ENCODE assay signal across 8 cellular contexts in the genomic region with DNA sequence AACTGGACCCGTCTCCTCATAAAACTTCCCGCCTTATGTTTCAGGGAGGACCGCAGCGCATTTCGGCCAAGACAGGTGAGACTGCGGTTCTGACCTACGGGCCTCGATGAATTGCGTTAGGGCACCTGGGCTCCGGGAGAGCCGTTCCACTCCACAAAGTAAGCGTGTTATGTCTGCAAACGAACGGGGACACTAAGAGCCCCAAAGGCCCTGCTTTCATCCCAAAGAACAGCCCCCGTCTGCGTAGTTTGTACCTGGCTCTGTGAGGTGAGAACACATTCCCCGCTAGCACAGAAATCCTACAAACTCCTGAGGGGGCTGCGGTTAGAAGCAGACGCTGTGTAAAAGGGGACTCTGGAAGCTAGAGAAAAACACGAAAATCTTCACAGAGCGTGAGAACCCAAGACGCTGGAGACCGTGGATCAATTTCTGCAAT. TPM values are rescaled to one million over a fixed set of nuclear protein-coding genes. Genes with fewer than 3 reads are reported as not detected.
DNase-seq lines count a peak whose midpoint lies in the region; ATAC-seq, FAIRE-seq and TF ChIP-seq lines count a peak whose summit lies in the region.

No MANE protein-coding gene starts in this region.

- no peak for TF ChIP-seq EP300 in tibial nerve (IDR thresholded peaks at IDR 0.05)

- H3K9me3 ChIP-seq in keratinocyte (ENCODE audit: control insufficient read depth, low read depth, low read length) (no peaks in the 10 kb centered on the region), tibial nerve (no peaks in the 10 kb centered on the region)

- no peaks in the 10 kb centered on the region for H3K36me3 Mint-ChIP-seq in activated naive CD4-positive, alpha-beta T cell treated with anti-CD3 and anti-CD28 coated beads, Interleukin-2, amount 50 U/mL, for 72 hours

- no peaks in the 10 kb centered on the region for H3K36me3 ChIP-seq in keratinocyte (ENCODE audit: control insufficient read depth in 2 of 2, extremely low read depth in 1 of 2, insufficient read depth in 2 of 2, low read length in 2 of 2)
- no peaks in the 10 kb centered on the region for H3K36me3 ChIP-seq in tibial nerve

- peak overlapping the region; percentile 99 to 100 for H3K27ac Mint-ChIP-seq in activated naive CD4-positive, alpha-beta T cell treated with anti-CD3 and anti-CD28 coated beads, Interleukin-2, amount 50 U/mL, for 72 hours

- no peaks in the 10 kb centered on the region for H3K79me2 ChIP-seq in keratinocyte (ENCODE audit: control insufficient read depth, insufficient read depth, low read length)

- H3K4me1 ChIP-seq in keratinocyte (ENCODE audit: control insufficient read depth, extremely low read depth, insufficient read depth, low read length) = peaks cover 4% of the 10 kb centered on the region
- H3K4me1 ChIP-seq in tibial nerve = peaks cover 0 to 18% (median 12%) of the 10 kb centered on the region in 4 donors

- dilution Hi-C loops in keratinocyte (cut with MboI; ENCODE audit: extremely low pct_ligation_motif_present, low sequenced_read_pairs) = no loop called here

- DNase-seq in activated CD8-positive, alpha-beta memory T cell treated with anti-CD3 and anti-CD28 coated beads for 24 hours = peak; percentile 75
- DNase-seq in activated CD8-positive, alpha-beta memory T cell treated with anti-CD3 and anti-CD28 coated beads, Interleukin-2, amount 50 U/mL, for 4 hours = no peak
- peak; percentile 50 to 61 for DNase-seq in activated naive CD4-positive, alpha-beta T cell treated with anti-CD3 and anti-CD28 coated beads, Interleukin-2, amount 50 U/mL, for 72 hours (ENCODE audit: low spot score in 2 of 2)
- no peak for DNase-seq in keratinocyte (ENCODE audit: low read depth, low spot score)
- no peak for DNase-seq in tibial nerve (ENCODE audit: low spot score in 2 of 2)
- no peak for DNase-seq in NCI-H2029 (lab: John Stamatoyannopoulos, UW)
- no peak for DNase-seq in HuH-7 (ENCODE audit: low spot score)

- peak overlapping the region in 1 of 3 experiments; percentile 1 for H3K4me3 ChIP-seq in keratinocyte (ENCODE audit: control insufficient read depth in 2 of 3, extremely low read depth in 1 of 3, insufficient read depth in 2 of 3, low read depth in 1 of 3, low read length in 3 of 3)
- peak overlapping the region in 3 of 4 donors; percentile 30 to 49 (median 45) for H3K4me3 ChIP-seq in tibial nerve

- peak overlapping the region; percentile 59 for H3K4me2 ChIP-seq in keratinocyte (ENCODE audit: control insufficient read depth, extremely low read depth, insufficient read depth, low read depth, low read length)

- FAIRE-seq in keratinocyte (lab: Jason Lieb, UNC) = no peak

- H2AFZ ChIP-seq in keratinocyte (ENCODE audit: control insufficient read depth, low read length) = no peak overlapping the region

- H3K27ac ChIP-seq in keratinocyte (ENCODE audit: control insufficient read depth, insufficient read depth, low read length) (peak overlapping the region; percentile 76), tibial nerve (peak overlapping the region; percentile 89 to 93 (median 90))

- H3K9me1 ChIP-seq in keratinocyte (ENCODE audit: control insufficient read depth, extremely low read depth, insufficient read depth, low read length) = no peaks in the 10 kb centered on the region

- ATAC-seq in activated naive CD4-positive, alpha-beta T cell treated with anti-CD3 and anti-CD28 coated beads, Interleukin-2, amount 50 U/mL, for 72 hours = no peak
- no peak for ATAC-seq in GM19328 (IDR thresholded peaks at IDR 0.05; ENCODE audit: unreplicated experiment)

- TF ChIP-seq POLR2A in tibial nerve (IDR thresholded peaks at IDR 0.05) = no peak

- peak overlapping the region; percentile 77 for H3K9ac ChIP-seq in keratinocyte (ENCODE audit: control insufficient read depth, extremely low read depth, insufficient read depth, low read length)

- H4K20me1 ChIP-seq in keratinocyte (ENCODE audit: control insufficient read depth, extremely low read depth, insufficient read depth, low read length) = no peaks in the 10 kb centered on the region

- TF ChIP-seq CTCF in keratinocyte (optimal IDR thresholded peaks at IDR 0.05 in 1 of 3, IDR thresholded peaks at IDR 0.05 in 1 of 3, conservative IDR thresholded peaks at IDR 0.05 in 1 of 3; ENCODE audit: extremely low read depth in 1 of 3, insufficient read depth in 2 of 3, low read length in 3 of 3) = no peak
- no peak for TF ChIP-seq CTCF in tibial nerve (IDR thresholded peaks at IDR 0.05)

- H3K27me3 ChIP-seq in keratinocyte (ENCODE audit: control insufficient read depth, extremely low read depth, insufficient read depth, low read length) = no peaks in the 10 kb centered on the region
- H3K27me3 ChIP-seq in tibial nerve = no peaks in the 10 kb centered on the region

- WGBS in tibial nerve, 2 donors = 9 to 16% methylated on average over 23 of the region's 23 CpGs

- H3K9me3 Mint-ChIP-seq in activated naive CD4-positive, alpha-beta T cell treated with anti-CD3 and anti-CD28 coated beads, Interleukin-2, amount 50 U/mL, for 72 hours = no peaks in the 10 kb centered on the region

RNA-seq across cellular contexts. Expression of a gene that starts 41.6 kb away (rescaled TPM):
- total RNA-seq in activated naive CD4-positive, alpha-beta T cell treated with anti-CD3 and anti-CD28 coated beads, Interleukin-2, amount 50 U/mL, for 72 hours = not detected
- polyA plus RNA-seq in keratinocyte = not detected in 3 replicates
- not detected for polyA plus RNA-seq in keratinocyte (2011; ENCODE audit: low read depth)
- not detected in 2 replicates for polyA plus RNA-seq in keratinocyte (2011; cell fraction: cytosol; rRNA removed)
- not detected in 2 replicates for polyA plus RNA-seq in keratinocyte (2011; cell fraction: nucleus; rRNA removed)
- polyA plus RNA-seq in keratinocyte (2012; ENCODE audit: low replicate concordance) = not detected in 2 replicates
- polyA minus RNA-seq in keratinocyte = not detected in 3 replicates
- not detected for polyA minus RNA-seq in keratinocyte (2011; cell fraction: cytosol; rRNA and poly(A)+ RNA removed)
- polyA minus RNA-seq in keratinocyte (2011; cell fraction: nucleus; rRNA and poly(A)+ RNA removed) = not detected in 2 replicates
- total RNA-seq in tibial nerve = not detected

Comparison
In these comparisons a context has a peak if more than half of its experiments do, and no peak if none do; other contexts are left out.
1. DNase-seq: peak in activated CD8-positive, alpha-beta memory T cell treated with anti-CD3 and anti-CD28 coated beads for 24 hours (single experiment) and activated naive CD4-positive, alpha-beta T cell treated with anti-CD3 and anti-CD28 coated beads, Interleukin-2, amount 50 U/mL, for 72 hours (2 of 2); none in activated CD8-positive, alpha-beta memory T cell treated with anti-CD3 and anti-CD28 coated beads, Interleukin-2, amount 50 U/mL, for 4 hours (single experiment), keratinocyte (single experiment), tibial nerve (0 of 2), NCI-H2029 (single experiment) and HuH-7 (single experiment).